8 cellular contexts compared by ENCODE assay signal in genomic region chr14:91021991-91022621, GRCh38. TPM values are rescaled to one million over a fixed set of nuclear protein-coding genes. Genes with fewer than 3 reads are reported as not detected.
DNase-seq lines count a peak whose midpoint lies in the region; ATAC-seq and TF ChIP-seq lines count a peak whose summit lies in the region.

No MANE protein-coding gene starts in this region.

- H4K20me1 ChIP-seq in mammary epithelial cell (ENCODE audit: insufficient read depth, low read length): no peaks in the 10 kb centered on the region

- H3K4me3 ChIP-seq in mammary epithelial cell (replicated peaks in 1 of 3; ENCODE audit: insufficient read depth in 1 of 3, low read depth in 2 of 3, low read length in 3 of 3) (no peak overlapping the region), esophagus muscularis mucosa (peak overlapping the region; percentile 36 to 53 (median 46)), upper lobe of right lung (peak overlapping the region; percentile 54), A673 (ENCODE audit: low read depth, low read length, poor library complexity, severe bottlenecking) (no peak overlapping the region)

- H3K9me3 Mint-ChIP-seq in MCF 10A (ENCODE audit: unreplicated experiment): no peaks in the 10 kb centered on the region

- no peak for TF ChIP-seq EP300 in esophagus muscularis mucosa (IDR thresholded peaks at IDR 0.05)

- H3K27me3 Mint-ChIP-seq in MCF 10A (ENCODE audit: insufficient read depth, unreplicated experiment): no peaks in the 10 kb centered on the region

- no peak for TF ChIP-seq POLR2A in esophagus muscularis mucosa (IDR thresholded peaks at IDR 0.05; ENCODE audit: low read depth)

- CTCF ChIA-PET in MCF 10A (lab: Yijun Ruan, JAX) (no interaction called here), mammary epithelial cell (lab: Charles Lee; ENCODE audit: low non-redundant PET) (no interaction called here), A673 (lab: Charles Lee) (interaction anchor here (0.7 kb wide), 1 partner anchor 43 kb away, joined by 5 read pairs; no protein-coding TSS in a partner anchor)

- ATAC-seq in HG03432 (IDR thresholded peaks at IDR 0.05; ENCODE audit: unreplicated experiment): peak; percentile 44
- peak; percentile 32 for ATAC-seq in upper lobe of right lung

- DNase-seq in MCF 10A (ENCODE audit: unreplicated experiment): no peak
- DNase-seq in mammary epithelial cell: no peak
- no peak for DNase-seq in esophagus muscularis mucosa (ENCODE audit: extremely low spot score)
- no peak for DNase-seq in upper lobe of right lung
- DNase-seq in NCI-H446 treated with DMSO at 0.1 percent for 48 hours (lab: John Stamatoyannopoulos, UW): no peak
- DNase-seq in ecto neural progenitor cell (ENCODE audit: low spot score): no peak
- DNase-seq in A673 (ENCODE audit: low spot score): no peak

- POLR2A ChIA-PET in MCF 10A (lab: Yijun Ruan, JAX): no interaction called here
- POLR2A ChIA-PET in A673 (lab: Charles Lee; ENCODE audit: low non-redundant PET): no interaction called here

- peak overlapping the region; percentile 57 for H3K27ac Mint-ChIP-seq in MCF 10A (ENCODE audit: low read depth, unreplicated experiment)

- BruUV-seq in MCF 10A (replicated peaks; lab: Mats Ljungman, UMichigan) (no TSS peak), mammary epithelial cell (replicated peaks; lab: Mats Ljungman, UMichigan) (no TSS peak), A673 (replicated peaks; lab: Mats Ljungman, UMichigan) (no TSS peak)

- H2AFZ ChIP-seq in mammary epithelial cell (ENCODE audit: low read depth, low read length): no peak overlapping the region

- H3K4me1 ChIP-seq in mammary epithelial cell (ENCODE audit: insufficient read depth, low read length): no peaks in the 10 kb centered on the region
- peaks cover 2 to 64% (median 52%) of the 10 kb centered on the region in 4 donors for H3K4me1 ChIP-seq in esophagus muscularis mucosa
- peaks cover 10% of the 10 kb centered on the region for H3K4me1 ChIP-seq in upper lobe of right lung
- no peaks in the 10 kb centered on the region for H3K4me1 ChIP-seq in A673 (ENCODE audit: insufficient read depth, low read length, poor library complexity, severe bottlenecking)

- in situ Hi-C loops in mammary epithelial cell (cut with MboI; ENCODE audit: low sequenced_read_pairs in 2 of 2): no loop called here

- H3K4me3 Mint-ChIP-seq in MCF 10A (ENCODE audit: unreplicated experiment): peak overlapping the region; percentile 41

- no peaks in the 10 kb centered on the region for H3K79me2 ChIP-seq in mammary epithelial cell (ENCODE audit: insufficient read depth, low read length)

- H3K9me3 ChIP-seq in mammary epithelial cell (replicated peaks; ENCODE audit: insufficient read depth, low read length) (no peaks in the 10 kb centered on the region), esophagus muscularis mucosa (no peaks in the 10 kb centered on the region), upper lobe of right lung (no peaks in the 10 kb centered on the region), A673 (ENCODE audit: low read depth, low read length, poor library complexity, severe bottlenecking) (no peaks in the 10 kb centered on the region)

- WGBS in mammary epithelial cell (ENCODE audit: low coverage, missing lambda C conversion rate): 95% methylated on average over 1 of the region's 1 CpG
- 100% methylated on average over 1 of the region's 1 CpG for WGBS in esophagus muscularis mucosa

- no peaks in the 10 kb centered on the region for H3K27me3 ChIP-seq in mammary epithelial cell (ENCODE audit: insufficient read depth, low read length)
- no peaks in the 10 kb centered on the region for H3K27me3 ChIP-seq in esophagus muscularis mucosa
- no peaks in the 10 kb centered on the region for H3K27me3 ChIP-seq in upper lobe of right lung
- H3K27me3 ChIP-seq in A673 (replicated peaks; ENCODE audit: insufficient read depth, low read depth, low read length, poor library complexity): no peaks in the 10 kb centered on the region

- dilution Hi-C loops in mammary epithelial cell (cut with HindIII; ENCODE audit: low sequenced_read_pairs): loop anchor here (10.0 kb wide), 1 partner anchor 177 kb away; no protein-coding TSS in a partner anchor

- intact Hi-C loops in MCF 10A (cut with micrococcal nuclease): no loop called here
- intact Hi-C loops in mammary epithelial cell (cut with micrococcal nuclease): no loop called here
- intact Hi-C loops in esophagus muscularis mucosa (cut with DNase I): no loop called here
- intact Hi-C loops in upper lobe of right lung (cut with DNase I): no loop called here
- intact Hi-C loops in A673 (cut with micrococcal nuclease; ENCODE audit: unreplicated experiment): no loop called here

- no peak overlapping the region for H3K4me2 ChIP-seq in mammary epithelial cell (ENCODE audit: insufficient read depth, low read depth, low read length)

- H3K36me3 ChIP-seq in mammary epithelial cell (ENCODE audit: insufficient read depth, low read length) (no peaks in the 10 kb centered on the region), esophagus muscularis mucosa (no peaks in the 10 kb centered on the region), upper lobe of right lung (no peaks in the 10 kb centered on the region), A673 (ENCODE audit: insufficient read depth, low read length, poor library complexity, severe bottlenecking) (no peaks in the 10 kb centered on the region)

- H3K9ac ChIP-seq in mammary epithelial cell (ENCODE audit: insufficient read depth, low read length): no peak overlapping the region

- H3K36me3 Mint-ChIP-seq in MCF 10A (ENCODE audit: insufficient read depth, unreplicated experiment): no peaks in the 10 kb centered on the region

- no peaks in the 10 kb centered on the region for H3K4me1 Mint-ChIP-seq in MCF 10A (ENCODE audit: insufficient read depth, unreplicated experiment)

- TF ChIP-seq CTCF in MCF 10A (IDR thresholded peaks at IDR 0.05; ENCODE audit: unreplicated experiment) (no peak), mammary epithelial cell (conservative IDR thresholded peaks at IDR 0.05 in 1 of 2, IDR thresholded peaks at IDR 0.05 in 1 of 2; ENCODE audit: extremely low read depth in 1 of 2, insufficient read depth in 1 of 2, low read depth in 1 of 2, low read length in 2 of 2) (no peak), esophagus muscularis mucosa (IDR thresholded peaks at IDR 0.05) (no peak), upper lobe of right lung (IDR thresholded peaks at IDR 0.05) (no peak), A673 (conservative IDR thresholded peaks at IDR 0.05; ENCODE audit: low read depth, low read length) (no peak)

- H3K27ac ChIP-seq in mammary epithelial cell (ENCODE audit: insufficient read depth, low read depth, low read length) (no peak overlapping the region), esophagus muscularis mucosa (replicated peaks in 1 of 4) (peak overlapping the region; percentile 60 to 73 (median 64)), upper lobe of right lung (peak overlapping the region; percentile 88), A673 (ENCODE audit: low read depth, low read length, poor library complexity, severe bottlenecking) (no peak overlapping the region)

RNA-seq across cellular contexts. Expression of gene RPS6KA5, which starts 38.3 kb away (rescaled TPM):
- 1.3 and 2.2 TPM in 2 replicates for total RNA-seq in MCF 10A (2022)
- 10 to 100 TPM in 1 of 2 donors, 1 to 10 TPM in 1; 4.8 to 10.9 TPM for total RNA-seq in mammary epithelial cell
- 3.1 TPM for polyA plus RNA-seq in mammary epithelial cell
- 1.4 TPM for polyA minus RNA-seq in mammary epithelial cell
- total RNA-seq in esophagus muscularis mucosa: 10 to 100 TPM; 30.8 to 40.6 (median 35.0) TPM
- 8.0 TPM for total RNA-seq in upper lobe of right lung
- 7.6 and 7.9 TPM in 2 replicates for total RNA-seq in A673 (2021)

Comparison
In these comparisons a context has a peak if more than half of its experiments do, and no peak if none do; other contexts are left out.
1. H3K27ac ChIP-seq: peak in esophagus muscularis mucosa (4 of 4) and upper lobe of right lung (single experiment); none in mammary epithelial cell (single experiment) and A673 (single experiment).
2. H3K4me3 ChIP-seq: peak in esophagus muscularis mucosa (4 of 4) and upper lobe of right lung (single experiment); none in mammary epithelial cell (0 of 3) and A673 (single experiment).